In genomic region chr2:159516241-159516758, GRCh38 we compare ENCODE assay signal across 8 cellular contexts.
DNase-seq lines count a peak whose midpoint lies in the region; ATAC-seq and TF ChIP-seq lines count a peak whose summit lies in the region.

No MANE protein-coding gene starts in this region.

- H3K9me3 ChIP-seq in HAP-1 (no peaks in the 10 kb centered on the region), RWPE2 (ENCODE audit: severe bottlenecking) (peaks cover 2% of the 10 kb centered on the region), transverse colon (no peaks in the 10 kb centered on the region)

- no peaks in the 10 kb centered on the region for H3K36me3 Mint-ChIP-seq in activated naive CD4-positive, alpha-beta T cell treated with anti-CD3 and anti-CD28 coated beads, Interleukin-2, amount 50 U/mL, for 24 hours

- H3K27ac ChIP-seq in RWPE2 (ENCODE audit: poor library complexity, severe bottlenecking) (peak overlapping the region; percentile 55), transverse colon (peak overlapping the region; percentile 55 to 82 (median 68))

- H3K9me3 Mint-ChIP-seq in activated naive CD4-positive, alpha-beta T cell treated with anti-CD3 and anti-CD28 coated beads, Interleukin-2, amount 50 U/mL, for 24 hours, result no peaks in the 10 kb centered on the region

- in situ Hi-C loops in HAP-1 (cut with MboI; ENCODE audit: low sequenced_read_pairs) (no loop called here), transverse colon (cut with MboI; ENCODE audit: low pct_ligation_motif_present in 1 of 4, low pct_unique_long_range_greater_than_20kb in 1 of 4, low sequenced_read_pairs in 3 of 4) (no loop called here)

- peaks cover 29% of the 10 kb centered on the region for H3K4me1 Mint-ChIP-seq in activated naive CD4-positive, alpha-beta T cell treated with anti-CD3 and anti-CD28 coated beads, Interleukin-2, amount 50 U/mL, for 24 hours

- WGBS in transverse colon (ENCODE audit: low coverage in 1 of 2), 2 donors, result 4 to 5% methylated on average over 6 of the region's 6 CpGs

- H3K27me3 ChIP-seq in HAP-1 (ENCODE audit: low read depth) (no peaks in the 10 kb centered on the region), RWPE2 (ENCODE audit: insufficient read depth, poor library complexity, severe bottlenecking) (no peaks in the 10 kb centered on the region), transverse colon (no peaks in the 10 kb centered on the region)

- H3K27me3 Mint-ChIP-seq in activated naive CD4-positive, alpha-beta T cell treated with anti-CD3 and anti-CD28 coated beads, Interleukin-2, amount 50 U/mL, for 24 hours, result no peaks in the 10 kb centered on the region

- TF ChIP-seq POLR2A in transverse colon (IDR thresholded peaks at IDR 0.05), result peak; percentile 59

- H3K4me3 Mint-ChIP-seq in activated naive CD4-positive, alpha-beta T cell treated with anti-CD3 and anti-CD28 coated beads, Interleukin-2, amount 50 U/mL, for 24 hours, result peak overlapping the region; percentile 81

- H3K4me1 ChIP-seq in HAP-1 (peaks cover 31% of the 10 kb centered on the region), RWPE2 (ENCODE audit: insufficient read depth, poor library complexity, severe bottlenecking) (peaks cover 37% of the 10 kb centered on the region), transverse colon (peaks cover 0 to 48% (median 20%) of the 10 kb centered on the region in 4 donors)

- H3K4me3 ChIP-seq in HAP-1 (peak overlapping the region; percentile 21), RWPE2 (ENCODE audit: severe bottlenecking) (peak overlapping the region; percentile 40), transverse colon (peak overlapping the region; percentile 11 to 53 (median 34))

- TF ChIP-seq CTCF in RWPE2 (IDR thresholded peaks at IDR 0.05; ENCODE audit: poor library complexity, severe bottlenecking), result peak; percentile 41
- no peak for TF ChIP-seq CTCF in transverse colon (IDR thresholded peaks at IDR 0.05)

- no peaks in the 10 kb centered on the region for H3K36me3 ChIP-seq in HAP-1 (replicated peaks)
- no peaks in the 10 kb centered on the region for H3K36me3 ChIP-seq in RWPE2 (ENCODE audit: low read depth)
- H3K36me3 ChIP-seq in transverse colon, result no peaks in the 10 kb centered on the region

- no peak for DNase-seq in activated naive CD4-positive, alpha-beta T cell (lab: John Stamatoyannopoulos, UW)
- DNase-seq in HAP-1 (ENCODE audit: low spot score in 2 of 2) (peak in 1 of 2 experiments; percentile 61), LHCN-M2 (ENCODE audit: low read depth) (peak; percentile 70), RWPE2 (ENCODE audit: low spot score) (no peak), dermis microvascular lymphatic vessel endothelial cell (ENCODE audit: low read depth in 2 of 2) (peak; percentile 44 to 67), medulla oblongata (ENCODE audit: extremely low spot score) (peak; percentile 69), transverse colon (peak; percentile 23)

- intact Hi-C loops in transverse colon (cut with DNase I; ENCODE audit: low total_unique reads), result no loop called here

- TF ChIP-seq EP300 in transverse colon (IDR thresholded peaks at IDR 0.05; ENCODE audit: low read depth), result no peak

- H3K27ac Mint-ChIP-seq in activated naive CD4-positive, alpha-beta T cell treated with anti-CD3 and anti-CD28 coated beads, Interleukin-2, amount 50 U/mL, for 24 hours, result peak overlapping the region; percentile 63

- ATAC-seq in RWPE2 (ENCODE audit: low read depth), result peak; percentile 97

Comparison
In these comparisons a context has a peak if more than half of its experiments do, and no peak if none do; other contexts are left out.
1. DNase-seq: peak in LHCN-M2 (single experiment), dermis microvascular lymphatic vessel endothelial cell (2 of 2), medulla oblongata (single experiment) and transverse colon (single experiment); none in activated naive CD4-positive, alpha-beta T cell (0 of 4) and RWPE2 (single experiment).
2. Peak in every context shown above with its lines, with median percentiles within 50 percentile points of each other: H3K4me3 ChIP-seq.